In the genomic region with DNA sequence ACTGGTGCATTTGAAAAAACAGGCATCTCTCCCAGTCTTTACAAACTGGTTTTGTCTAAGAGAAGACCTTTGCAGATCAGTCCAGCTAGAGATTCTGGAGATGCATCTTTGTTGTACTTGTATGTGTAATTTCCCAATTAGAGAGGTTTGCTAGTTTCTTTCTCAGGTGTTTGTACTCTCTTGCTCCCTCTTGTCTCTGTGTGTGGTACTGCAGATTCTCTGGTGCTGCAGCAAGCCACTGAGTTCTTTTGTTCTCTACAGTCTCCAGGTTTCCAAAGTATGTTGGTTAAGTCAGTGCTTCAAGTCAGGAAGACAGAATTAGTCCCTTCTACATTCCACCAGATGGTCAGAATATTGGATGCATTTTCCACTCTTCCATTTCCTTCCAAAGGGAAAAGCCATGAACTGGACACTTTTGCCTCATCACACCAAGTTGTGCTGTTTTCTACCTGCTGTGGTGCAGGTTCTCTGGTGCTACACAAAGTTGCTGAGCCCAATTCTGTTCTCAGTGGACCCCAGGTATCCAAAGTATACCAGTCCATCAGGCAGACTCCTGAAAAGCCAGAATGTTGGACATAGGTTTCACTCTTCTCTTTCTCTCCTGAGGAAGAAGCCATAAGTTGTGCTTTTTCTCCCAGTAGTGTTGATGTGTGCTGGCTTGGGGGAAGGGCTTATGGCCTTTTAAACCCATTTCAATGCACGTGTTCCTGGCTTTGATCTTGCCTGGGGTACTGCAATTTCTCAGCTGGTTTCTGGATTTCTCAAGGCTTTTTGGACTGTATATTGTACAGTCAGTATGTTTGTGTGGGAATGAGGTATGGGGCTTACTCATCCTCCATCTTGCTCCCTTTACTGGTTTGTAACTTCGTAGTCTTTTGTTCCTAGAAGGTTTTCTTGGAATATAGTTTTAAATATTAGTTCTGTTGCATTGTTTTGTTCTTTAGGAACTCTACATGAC, we compare ENCODE assay signal across 8 cellular contexts. TPM values are rescaled to one million over a fixed set of nuclear protein-coding genes. Genes with fewer than 3 reads are reported as not detected.
DNase-seq lines count a peak whose midpoint lies in the region; ATAC-seq and TF ChIP-seq lines count a peak whose summit lies in the region.

No MANE protein-coding gene starts in this region.

- POLR2A ChIA-PET in activated CD4-positive, alpha-beta T cell treated with anti-CD3 and anti-CD28 coated beads, Interleukin-2, amount 10 ng/mL, durations not matched to agents 7 days and 5 days (lab: Charles Lee): no interaction called here

- 69 to 70% methylated on average over 2 of the region's 2 CpGs for WGBS in heart right ventricle, 2 donors
- WGBS in thyroid gland, 2 donors: 82 to 85% methylated on average over 2 of the region's 2 CpGs

- DNase-seq in heart right ventricle (no peak), left ventricle myocardium superior (no peak), iPS DF 19.7 (ENCODE audit: low read depth, low spot score) (peak; percentile 56), thyroid gland (no peak)
- peak; percentile 43 for DNase-seq in Jurkat, Clone E6-1 (ENCODE audit: low read depth, low spot score)
- DNase-seq in activated CD4-positive, alpha-beta T cell treated with anti-CD3 and anti-CD28 coated beads, Interleukin-2, amount 10 ng/mL, durations not matched to agents 7 days and 5 days: peak; percentile 33

- ATAC-seq in heart right ventricle (no peak), left ventricle myocardium superior (no peak), HG02759 (IDR thresholded peaks at IDR 0.05; ENCODE audit: unreplicated experiment) (no peak), GM19023 (IDR thresholded peaks at IDR 0.05; ENCODE audit: unreplicated experiment) (no peak)

- H3K4me3 ChIP-seq in heart right ventricle (no peak overlapping the region), thyroid gland (replicated peaks in 1 of 3) (no peak overlapping the region)
- H3K4me3 ChIP-seq in Jurkat, Clone E6-1 (ENCODE audit: low read length): no peak overlapping the region

- H3K27ac Mint-ChIP-seq in activated CD4-positive, alpha-beta T cell treated with anti-CD3 and anti-CD28 coated beads, Interleukin-2, amount 10 ng/mL, durations not matched to agents 7 days and 5 days: no peak overlapping the region

- peaks cover 7% of the 10 kb centered on the region for H3K9me3 Mint-ChIP-seq in activated CD4-positive, alpha-beta T cell treated with anti-CD3 and anti-CD28 coated beads, Interleukin-2, amount 10 ng/mL, durations not matched to agents 7 days and 5 days

- no peak overlapping the region for H3K4me3 Mint-ChIP-seq in activated CD4-positive, alpha-beta T cell treated with anti-CD3 and anti-CD28 coated beads, Interleukin-2, amount 10 ng/mL, durations not matched to agents 7 days and 5 days

- CTCF ChIA-PET in activated CD4-positive, alpha-beta T cell treated with anti-CD3 and anti-CD28 coated beads, Interleukin-2, amount 10 ng/mL, durations not matched to agents 7 days and 5 days (lab: Charles Lee): no interaction called here

- H3K27ac ChIP-seq in heart right ventricle (no peak overlapping the region), thyroid gland (no peak overlapping the region)

- H3K4me1 Mint-ChIP-seq in activated CD4-positive, alpha-beta T cell treated with anti-CD3 and anti-CD28 coated beads, Interleukin-2, amount 10 ng/mL, durations not matched to agents 7 days and 5 days: peaks cover 15% of the 10 kb centered on the region

- peaks cover 13% of the 10 kb centered on the region for H3K36me3 Mint-ChIP-seq in activated CD4-positive, alpha-beta T cell treated with anti-CD3 and anti-CD28 coated beads, Interleukin-2, amount 10 ng/mL, durations not matched to agents 7 days and 5 days (ENCODE audit: low read depth)

- H3K36me3 ChIP-seq in heart right ventricle: no peaks in the 10 kb centered on the region
- no peaks in the 10 kb centered on the region for H3K36me3 ChIP-seq in thyroid gland

- TF ChIP-seq CTCF in heart right ventricle (IDR thresholded peaks at IDR 0.05): peak in 7 of 9 donors; percentile 16 to 63 (median 37)
- TF ChIP-seq CTCF in thyroid gland (IDR thresholded peaks at IDR 0.05): peak in 4 of 6 experiments; percentile 14 to 51 (median 31)

- no peak for TF ChIP-seq POLR2A in thyroid gland (IDR thresholded peaks at IDR 0.05)

- peaks cover 0 to 17% (median 0%) of the 10 kb centered on the region in 11 donors for H3K9me3 ChIP-seq in heart right ventricle
- no peaks in the 10 kb centered on the region for H3K9me3 ChIP-seq in thyroid gland

- H3K4me1 ChIP-seq in heart right ventricle: peaks cover 9 to 54% (median 30%) of the 10 kb centered on the region in 9 donors
- H3K4me1 ChIP-seq in thyroid gland: peaks cover 11 to 24% of the 10 kb centered on the region in 2 donors

- intact Hi-C loops in heart right ventricle (cut with DNase I): no loop called here
- intact Hi-C loops in left ventricle myocardium superior (cut with micrococcal nuclease): no loop called here
- intact Hi-C loops in thyroid gland (cut with DNase I): no loop called here

- H3K27me3 ChIP-seq in heart right ventricle: no peaks in the 10 kb centered on the region
- H3K27me3 ChIP-seq in thyroid gland: no peaks in the 10 kb centered on the region

- no peaks in the 10 kb centered on the region for H3K27me3 Mint-ChIP-seq in activated CD4-positive, alpha-beta T cell treated with anti-CD3 and anti-CD28 coated beads, Interleukin-2, amount 10 ng/mL, durations not matched to agents 7 days and 5 days

RNA-seq across cellular contexts. Expression of gene EPC2, which starts 29.8 kb away (rescaled TPM):
- 10 to 100 TPM; 14.2 to 28.8 (median 21.4) TPM for total RNA-seq in heart right ventricle
- 1 to 10 TPM; 5.5 to 6.0 TPM for polyA plus RNA-seq in heart right ventricle
- 24.2 TPM for total RNA-seq in left ventricle myocardium superior
- 8.8 TPM for polyA plus RNA-seq in Jurkat, Clone E6-1 (2012; ENCODE audit: insufficient read depth, insufficient read length)
- total RNA-seq in activated CD4-positive, alpha-beta T cell treated with anti-CD3 and anti-CD28 coated beads, Interleukin-2, amount 10 ng/mL, durations not matched to agents 7 days and 5 days: 10 to 100 TPM; 32.0 to 38.1 TPM
- 10 to 100 TPM; 37.9 to 55.3 (median 44.1) TPM for total RNA-seq in thyroid gland

Comparison
In these comparisons a context has a peak if more than half of its experiments do, and no peak if none do; other contexts are left out.
1. DNase-seq: peak in Jurkat, Clone E6-1 (single experiment), activated CD4-positive, alpha-beta T cell treated with anti-CD3 and anti-CD28 coated beads, Interleukin-2, amount 10 ng/mL, durations not matched to agents 7 days and 5 days (single experiment) and iPS DF 19.7 (single experiment); none in heart right ventricle (0 of 2), left ventricle myocardium superior (single experiment) and thyroid gland (0 of 2).